In genomic region chr15:80669599-80670273, GRCh38 we compare ENCODE assay signal across 18 cellular contexts. TPM values are rescaled to one million over a fixed set of nuclear protein-coding genes. Genes with fewer than 3 reads are reported as not detected.
A peak's percentile ranks its signal among the peaks of the same experiment; 100 is the strongest.
DNase-seq lines count a peak whose midpoint lies in the region; ATAC-seq and TF ChIP-seq lines count a peak whose summit lies in the region.
"Had no signal": no experiment of that assay in that cellular context is flagged by ENCODE, and none has a peak within 500 bp of the region (broad histone marks: within the 10 kb centered on the region; RNA-seq: fewer than 3 reads in every experiment).

No MANE protein-coding gene starts in this region.

- intact Hi-C loops in thyroid gland (cut with DNase I) = no loop called here
- intact Hi-C loops in upper lobe of right lung (cut with DNase I) = no loop called here

- H3K27ac ChIP-seq in thyroid gland (no peak overlapping the region), upper lobe of right lung (no peak overlapping the region)
- H3K27ac ChIP-seq: lower lobe of right lung, right lobe of liver had no signal

- peak; percentile 35 for DNase-seq in HT1080 (ENCODE audit: low read depth)
- peak; percentile 54 for DNase-seq in epithelial cell of esophagus (ENCODE audit: low read depth)
- DNase-seq in thyroid gland = peak; percentile 16 to 38
- DNase-seq in T-helper 2 cell treated with Interferon-gamma antibody and Interleukin-4, amounts not matched to agents 5 μg/mL and 100 μg/mL, for 36 hours (ENCODE audit: low spot score) = no peak
- DNase-seq in upper lobe of right lung = no peak
- DNase-seq in activated gamma-delta T cell treated with Interleukin-2 at 50 U/mL for 16 hours = no peak
- DNase-seq: activated CD4-positive, CD25-positive, alpha-beta regulatory T cell treated with anti-CD3 and anti-CD28 coated beads, Interleukin-2, amount 50 U/mL, for 72 hours; activated T-cell treated with anti-CD3 and anti-CD28 coated beads for 4 hours; CD4-positive, alpha-beta memory T cell; lower lobe of right lung; NCI-H1105 treated with DMSO at 0.1 percent for 48 hours; NCI-H446; right lobe of liver; stimulated activated CD4-positive, alpha-beta T cell treated with anti-CD3 and anti-CD28 coated beads, Interleukin-4, amount 100 ng/mL, for 1 hour had no signal

- H3K4me3 ChIP-seq in epithelial cell of esophagus (ENCODE audit: low read length) (no peak overlapping the region), thyroid gland (replicated peaks in 1 of 3) (no peak overlapping the region), upper lobe of right lung (no peak overlapping the region)
- H3K4me3 ChIP-seq: lower lobe of right lung, right lobe of liver had no signal

- TF ChIP-seq POLR2A in thyroid gland (IDR thresholded peaks at IDR 0.05) = no peak

- H3K4me3 Mint-ChIP-seq in T-helper 2 cell treated with Interferon-gamma antibody and Interleukin-4, amounts not matched to agents 5 μg/mL and 100 μg/mL, for 36 hours = no peak overlapping the region
- H3K4me3 Mint-ChIP-seq: CD4-positive, alpha-beta memory T cell; neural crest cell; T-helper 1 cell treated with Interleukin-12 subunit alpha and Interleukin-12 subunit beta and Interleukin-4 antibody, amounts not matched to agents 30 μg/mL and 1 μg/mL, for 36 hours had no signal

- H3K27ac Mint-ChIP-seq in T-helper 2 cell treated with Interferon-gamma antibody and Interleukin-4, amounts not matched to agents 5 μg/mL and 100 μg/mL, for 36 hours = no peak overlapping the region
- H3K27ac Mint-ChIP-seq: CD4-positive, alpha-beta memory T cell; T-helper 1 cell treated with Interleukin-12 subunit alpha and Interleukin-12 subunit beta and Interleukin-4 antibody, amounts not matched to agents 30 μg/mL and 1 μg/mL, for 36 hours had no signal

- no peaks in the 10 kb centered on the region for H3K9me3 Mint-ChIP-seq in T-helper 2 cell treated with Interferon-gamma antibody and Interleukin-4, amounts not matched to agents 5 μg/mL and 100 μg/mL, for 36 hours
- H3K9me3 Mint-ChIP-seq: CD4-positive, alpha-beta memory T cell; T-helper 1 cell treated with Interleukin-12 subunit alpha and Interleukin-12 subunit beta and Interleukin-4 antibody, amounts not matched to agents 30 μg/mL and 1 μg/mL, for 36 hours had no signal

- whole genome bisulfite sequencing in thyroid gland, 2 donors = 55 to 58% methylated on average over 2 of the region's 2 CpGs

- peaks cover 0 to 9% of the 10 kb centered on the region in 2 donors for H3K4me1 ChIP-seq in thyroid gland
- peaks cover 5% of the 10 kb centered on the region for H3K4me1 ChIP-seq in upper lobe of right lung
- H3K4me1 ChIP-seq: lower lobe of right lung had no signal

- no peaks in the 10 kb centered on the region for H3K36me3 Mint-ChIP-seq in T-helper 2 cell treated with Interferon-gamma antibody and Interleukin-4, amounts not matched to agents 5 μg/mL and 100 μg/mL, for 36 hours (ENCODE audit: low read depth)
- H3K36me3 Mint-ChIP-seq: CD4-positive, alpha-beta memory T cell had no signal

- peaks cover 3% of the 10 kb centered on the region for H3K27me3 Mint-ChIP-seq in T-helper 2 cell treated with Interferon-gamma antibody and Interleukin-4, amounts not matched to agents 5 μg/mL and 100 μg/mL, for 36 hours (ENCODE audit: low read depth)

- H3K4me1 Mint-ChIP-seq in T-helper 2 cell treated with Interferon-gamma antibody and Interleukin-4, amounts not matched to agents 5 μg/mL and 100 μg/mL, for 36 hours (ENCODE audit: low read depth) = no peaks in the 10 kb centered on the region
- H3K4me1 Mint-ChIP-seq: CD4-positive, alpha-beta memory T cell; neural crest cell had no signal

- no peaks in the 10 kb centered on the region for H3K27me3 ChIP-seq in thyroid gland
- H3K27me3 ChIP-seq in upper lobe of right lung = no peaks in the 10 kb centered on the region
- H3K27me3 ChIP-seq: right lobe of liver had no signal

- H3K9me3 ChIP-seq in thyroid gland (no peaks in the 10 kb centered on the region), upper lobe of right lung (no peaks in the 10 kb centered on the region)
- H3K9me3 ChIP-seq: lower lobe of right lung, right lobe of liver had no signal

- ATAC-seq in GM18868 (IDR thresholded peaks at IDR 0.05; ENCODE audit: unreplicated experiment) (peak; percentile 62), upper lobe of right lung (no peak)
- ATAC-seq: lower lobe of right lung, Panc1 had no signal

- H3K36me3 ChIP-seq in thyroid gland = no peaks in the 10 kb centered on the region
- no peaks in the 10 kb centered on the region for H3K36me3 ChIP-seq in upper lobe of right lung
- H3K36me3 ChIP-seq: lower lobe of right lung, right lobe of liver had no signal

- TF ChIP-seq CTCF in epithelial cell of esophagus (IDR thresholded peaks at IDR 0.05; ENCODE audit: insufficient read depth, low read depth, low read length, missing control alignments) (no peak), thyroid gland (IDR thresholded peaks at IDR 0.05) (no peak), upper lobe of right lung (IDR thresholded peaks at IDR 0.05) (no peak)

RNA-seq across cellular contexts. Expression of gene ABHD17C, which starts 25.4 kb away (rescaled TPM):
- 4.0 and 8.0 TPM in 2 replicates for total RNA-seq in HT1080 (2014; rRNA removed; shearing (Covaris generic))
- 20.3 and 26.0 TPM in 2 replicates for polyA plus RNA-seq in HT1080 (2015; cell fraction: cytosol; rRNA removed)
- polyA plus RNA-seq in HT1080 (2015; cell fraction: nucleus; rRNA removed) = 13.8 and 14.0 TPM in 2 replicates
- total RNA-seq in thyroid gland (1 to 10 TPM; 7.3 to 9.5 (median 8.4) TPM), upper lobe of right lung (41.4 TPM)

Comparison
In these comparisons a context has a peak if more than half of its experiments do, and no peak if none do; other contexts are left out.
1. DNase-seq: peak in HT1080 (single experiment), epithelial cell of esophagus (single experiment) and thyroid gland (2 of 2); none in T-helper 2 cell treated with Interferon-gamma antibody and Interleukin-4, amounts not matched to agents 5 μg/mL and 100 μg/mL, for 36 hours (single experiment), upper lobe of right lung (single experiment) and activated gamma-delta T cell treated with Interleukin-2 at 50 U/mL for 16 hours (single experiment).